21 cellular contexts compared by ENCODE assay signal in genomic region chr1:69535490-69535889, GRCh38. TPM values are rescaled to one million over a fixed set of nuclear protein-coding genes. Genes with fewer than 3 reads are reported as not detected.
DNase-seq lines count a peak whose midpoint lies in the region; ATAC-seq, FAIRE-seq and TF ChIP-seq lines count a peak whose summit lies in the region.
"Had no signal": no experiment of that assay in that cellular context is flagged by ENCODE, and none has a peak within 500 bp of the region (broad histone marks: within the 10 kb centered on the region; RNA-seq: fewer than 3 reads in every experiment).

No MANE protein-coding gene starts in this region.

- no peaks in the 10 kb centered on the region for H3K9me3 Mint-ChIP-seq in H9
- H3K9me3 Mint-ChIP-seq in nephron progenitor cell: no peaks in the 10 kb centered on the region

- no peak overlapping the region for H3K14ac ChIP-seq in H9 (ENCODE audit: insufficient read depth, low read length)

- no peaks in the 10 kb centered on the region for H3K79me1 ChIP-seq in H9 (ENCODE audit: insufficient read depth, low read depth, low read length, poor library complexity, severe bottlenecking)

- H3K23me2 ChIP-seq in H9 (ENCODE audit: insufficient read length, low read depth, low read length, poor library complexity, severe bottlenecking): no peaks in the 10 kb centered on the region

- no peak overlapping the region for H2BK5ac ChIP-seq in H9 (ENCODE audit: insufficient read length, low read length)

- H3K9ac ChIP-seq in H9 (ENCODE audit: extremely low read depth, insufficient read length, low read length): no peak overlapping the region
- no peak overlapping the region for H3K9ac ChIP-seq in K562 (ENCODE audit: insufficient read depth in 1 of 2, low read depth in 2 of 2, low read length in 2 of 2)

- H3K36me3 Mint-ChIP-seq in H9 (ENCODE audit: insufficient read depth in 1 of 3, low read depth in 3 of 3) (no peaks in the 10 kb centered on the region), nephron progenitor cell (ENCODE audit: low read depth) (no peaks in the 10 kb centered on the region)

- in situ Hi-C loops in K562 (cut with MboI): no loop called here

- H3K27me3 ChIP-seq in H9 (ENCODE audit: insufficient read depth, low read length) (no peaks in the 10 kb centered on the region), K562 (ENCODE audit: control insufficient read depth in 2 of 2, insufficient read depth in 2 of 2, low read length in 2 of 2) (no peaks in the 10 kb centered on the region), spleen (replicated peaks in 1 of 7) (no peaks in the 10 kb centered on the region)
- H3K27me3 ChIP-seq: BE2C had no signal

- no peak overlapping the region for H4K5ac ChIP-seq in H9 (ENCODE audit: insufficient read length, low read depth, low read length)

- CTCF ChIA-PET in K562 (lab: Yijun Ruan, JAX; ENCODE audit: low intra/inter-chr PET ratio): no interaction called here

- BruUV-seq in K562 (replicated peaks; lab: Mats Ljungman, UMichigan): no TSS peak

- no peaks in the 10 kb centered on the region for H3K27me3 Mint-ChIP-seq in H9 (ENCODE audit: low read depth)
- no peaks in the 10 kb centered on the region for H3K27me3 Mint-ChIP-seq in nephron progenitor cell (ENCODE audit: low read depth, poor library complexity)
- H3K27me3 Mint-ChIP-seq: CD4-positive, alpha-beta T cell had no signal

- no peak for TF ChIP-seq EP300 in K562 (IDR thresholded peaks at IDR 0.05; ENCODE audit: low read length)

- H3K4me3 ChIP-seq in K562 (no peak overlapping the region), spleen (no peak overlapping the region)
- H3K4me3 ChIP-seq: HAP-1 had no signal

- no CpG with 5 or more reads among the region's 3 CpGs for WGBS in H9 (ENCODE audit: extremely low coverage, insufficient read length, low lambda C conversion rate)
- whole genome bisulfite sequencing in K562 (ENCODE audit: insufficient coverage, low coverage, missing lambda C conversion rate): 19% methylated on average over 2 of the region's 3 CpGs
- WGBS in spleen, 5 donors: 58 to 72% (median 66%) methylated on average over 3 of the region's 3 CpGs

- H3K4me3 Mint-ChIP-seq in H9 (no peak overlapping the region), nephron progenitor cell (no peak overlapping the region)
- H3K4me3 Mint-ChIP-seq: CD4-positive, alpha-beta T cell had no signal

- H3K4me1 ChIP-seq in H9 (ENCODE audit: insufficient read depth, low read length) (no peaks in the 10 kb centered on the region), K562 (replicated peaks in 1 of 2; ENCODE audit: control insufficient read depth in 2 of 2, insufficient read depth in 2 of 2, low read length in 2 of 2) (peaks cover 0 to 8% of the 10 kb centered on the region in 2 experiments; a peak in 2 of 5 replicates), spleen (no peaks in the 10 kb centered on the region)
- H3K4me1 ChIP-seq: BE2C, Caco-2, HAP-1 had no signal

- ATAC-seq in K562 (no peak), GM18870 (IDR thresholded peaks at IDR 0.05; ENCODE audit: unreplicated experiment) (no peak), left ventricle myocardium superior (no peak)

- H3K4me1 Mint-ChIP-seq in H9 (peaks cover 0 to 6% of the 10 kb centered on the region in 2 experiments; a peak in 2 of 4 replicates), nephron progenitor cell (peaks cover 7% of the 10 kb centered on the region)

- no peak for TF ChIP-seq RAD21 in K562 (CRISPR knock-in tag; conservative IDR thresholded peaks at IDR 0.05 in 1 of 2, IDR thresholded peaks at IDR 0.05 in 1 of 2)

- peak; percentile 31 for DNase-seq in H9
- no peak for DNase-seq in K562 (ENCODE audit: extremely low read depth in 1 of 4, low spot score in 3 of 4)
- DNase-seq in fibroblast of gingiva (ENCODE audit: low read depth): peak; percentile 16
- DNase-seq in nephron progenitor cell: peak; percentile 3
- no peak for DNase-seq in spleen
- DNase-seq in activated naive CD4-positive, alpha-beta T cell (lab: John Stamatoyannopoulos, UW): no peak
- DNase-seq in left ventricle myocardium superior: no peak
- DNase-seq: ACHN; BE2C; C1 segment of cervical spinal cord; Caco-2; CD4-positive, alpha-beta T cell; DMS79 treated with DMSO at 0.1 percent for 48 hours; GOT3 had no signal

- no peak overlapping the region for H2BK20ac ChIP-seq in H9 (ENCODE audit: low read depth, low read length, poor library complexity, severe bottlenecking)

- TF ChIP-seq POLR2A in K562 (conservative IDR thresholded peaks at IDR 0.05) (no peak), spleen (IDR thresholded peaks at IDR 0.05) (no peak)

- FAIRE-seq in K562 (lab: Jason Lieb, UNC): no peak
- FAIRE-seq: A204.1, GM12891 had no signal

- H3K4ac ChIP-seq in H9 (ENCODE audit: low read depth, low read length): no peak overlapping the region

- no peaks in the 10 kb centered on the region for H3K9me3 ChIP-seq in H9 (ENCODE audit: control insufficient read depth, low read depth, low read length)
- H3K9me3 ChIP-seq in K562 (replicated peaks; ENCODE audit: control insufficient read depth, insufficient read depth, low read depth, low read length): no peaks in the 10 kb centered on the region
- peaks cover 0 to 4% (median 0%) of the 10 kb centered on the region in 8 donors for H3K9me3 ChIP-seq in spleen
- H3K9me3 ChIP-seq: BE2C, Caco-2, HAP-1 had no signal

- H2AFZ ChIP-seq in H9 (ENCODE audit: low read length): no peak overlapping the region
- peak overlapping the region; percentile 51; the same call in 1 of the 2 replicates for H2AFZ ChIP-seq in K562 (ENCODE audit: low read depth, low read length)

- no peak for TF ChIP-seq CTCF in H9 (conservative IDR thresholded peaks at IDR 0.05)
- no peak for TF ChIP-seq CTCF in K562 (IDR thresholded peaks at IDR 0.05 in 2 of 3, conservative IDR thresholded peaks at IDR 0.05 in 1 of 3; ENCODE audit: insufficient read depth in 2 of 3, low read depth in 1 of 3, low read length in 3 of 3)
- no peak for TF ChIP-seq CTCF in nephron progenitor cell (IDR thresholded peaks at IDR 0.05)
- TF ChIP-seq CTCF in spleen (IDR thresholded peaks at IDR 0.05 in 8 of 11, conservative IDR thresholded peaks at IDR 0.05 in 3 of 11): no peak

- H4K8ac ChIP-seq in H9 (replicated peaks; ENCODE audit: insufficient read length, low read depth, low read length): no peak overlapping the region

- H2BK15ac ChIP-seq in H9 (ENCODE audit: low read depth, low read length): no peak overlapping the region

- H3K9me1 ChIP-seq in K562 (ENCODE audit: control insufficient read depth, insufficient read depth, low read length): no peaks in the 10 kb centered on the region

- H3K4me2 ChIP-seq in H9 (ENCODE audit: insufficient read depth, insufficient read length, low read length) (no peak overlapping the region), K562 (ENCODE audit: insufficient read depth, low read length) (no peak overlapping the region)

- H3K27ac ChIP-seq in H9 (ENCODE audit: insufficient read length, low read depth, low read length) (no peak overlapping the region), K562 (ENCODE audit: extremely low read depth, low read depth, low read length) (no peak overlapping the region), spleen (no peak overlapping the region)
- H3K27ac ChIP-seq: HL-60 had no signal

- H3K79me2 ChIP-seq in H9 (ENCODE audit: insufficient read depth, low read length) (no peaks in the 10 kb centered on the region), K562 (ENCODE audit: control insufficient read depth, insufficient read depth, low read length) (no peaks in the 10 kb centered on the region)

- no peak overlapping the region for H3T11ph ChIP-seq in H9 (ENCODE audit: low read length)

- no peak overlapping the region for H2BK120ac ChIP-seq in H9 (ENCODE audit: low read depth, low read length, poor library complexity, severe bottlenecking)

- no peak overlapping the region for H2AK5ac ChIP-seq in H9 (ENCODE audit: insufficient read length, low read length)

- H3K56ac ChIP-seq in H9 (ENCODE audit: insufficient read length, low read depth, low read length): no peak overlapping the region

- no peaks in the 10 kb centered on the region for H3K36me3 ChIP-seq in K562 (ENCODE audit: control insufficient read depth, insufficient read depth, low read length)
- H3K36me3 ChIP-seq in spleen: no peaks in the 10 kb centered on the region
- H3K36me3 ChIP-seq: BE2C, HAP-1 had no signal

- H3K18ac ChIP-seq in H9 (ENCODE audit: insufficient read length, low read depth, low read length): no peak overlapping the region

- H3K23ac ChIP-seq in H9 (ENCODE audit: insufficient read length, low read depth, low read length): no peak overlapping the region

- POLR2A ChIA-PET in K562 (lab: Yijun Ruan, JAX): interaction anchor here (1.1 kb wide), 1 partner anchor 12 kb away, joined by 4 read pairs; no protein-coding TSS in a partner anchor

- H4K91ac ChIP-seq in H9 (ENCODE audit: insufficient read length, low read depth, low read length): no peak overlapping the region

- H4K20me1 ChIP-seq in H9 (ENCODE audit: control insufficient read depth, insufficient read depth, insufficient read length) (no peaks in the 10 kb centered on the region), K562 (replicated peaks; ENCODE audit: control insufficient read depth, insufficient read depth, low read length) (no peaks in the 10 kb centered on the region)

- no peak overlapping the region for H2BK12ac ChIP-seq in H9 (ENCODE audit: insufficient read length, low read depth, low read length)

- intact Hi-C loops in K562 (cut with micrococcal nuclease): no loop called here
- intact Hi-C loops in spleen (cut with DNase I; ENCODE audit: low total_unique reads): no loop called here
- intact Hi-C loops in left ventricle myocardium superior (cut with micrococcal nuclease): no loop called here

- H3K27ac Mint-ChIP-seq in H9 (peak overlapping the region in 1 of 3 experiments; percentile 68; a peak in 1 of 7 replicates), nephron progenitor cell (no peak overlapping the region)
- H3K27ac Mint-ChIP-seq: CD4-positive, alpha-beta T cell had no signal

RNA-seq across cellular contexts. Expression of gene LRRC7, which starts 32.2 kb away (rescaled TPM):
- total RNA-seq in H9 (2021) (not detected in 2 replicates), K562 (2014; rRNA removed) (0.09 and 0.20 TPM in 2 replicates), K562 (2014; rRNA removed; fragmentation: Illumina TruSeq; extraction: Trizol) (0.55 and 0.67 TPM in 2 replicates), K562 (2015; rRNA removed; fragmentation: Illumina TruSeq; extraction: Trizol) (0.79 and 0.94 TPM in 2 replicates), K562 (2021) (0.49 and 0.60 TPM in 2 replicates), spleen (under 1 TPM in 3 of 7 donors, not detected in 4; 0.17 to 0.63 (median 0.34) TPM), left ventricle myocardium superior (3.0 TPM)
- 0.56 and 1.8 TPM in 2 replicates for total RNA-seq in K562 (2011; cell fraction: chromatin; rRNA removed; ENCODE audit: low replicate concordance)
- total RNA-seq in K562 (2011; cell fraction: nucleolus; rRNA removed): 0.33 and 0.66 TPM in 2 replicates
- total RNA-seq in K562 (2011; cell fraction: nucleoplasm; rRNA removed): 0.59 and 0.92 TPM in 2 replicates
- polyA plus RNA-seq in K562 (2011; rRNA removed) (0.03 and 0.10 TPM in 2 replicates), K562 (2014; fragmentation: Illumina TruSeq; extraction: Trizol) (0.37 and 0.43 TPM in 2 replicates), K562 (2014; fragmentation: Nextera tagmentation; extraction: Ambion mirVana) (under 1 TPM; 0.46 to 0.61 TPM), K562 (2014; rRNA removed) (0.56 and 0.62 TPM in 2 replicates), spleen (under 1 TPM; 0.02 to 0.10 (median 0.06) TPM)
- 0.01 TPM in 2 replicates for polyA plus RNA-seq in K562 (2011; cell fraction: cytosol; rRNA removed)
- 0.07 and 0.17 TPM in 2 replicates for polyA plus RNA-seq in K562 (2011; cell fraction: nucleus; rRNA removed)
- 0.42 and 0.87 TPM in 2 replicates for polyA plus RNA-seq in K562 (2012)
- polyA minus RNA-seq in K562 (2011; rRNA and poly(A)+ RNA removed): 0.06 and 0.14 TPM in 2 replicates
- polyA minus RNA-seq in K562 (2011; cell fraction: cytosol; rRNA and poly(A)+ RNA removed): not detected in 2 replicates
- polyA minus RNA-seq in K562 (2011; cell fraction: nucleus; rRNA and poly(A)+ RNA removed): 0.22 and 0.27 TPM in 2 replicates
- total RNA-seq: G401, HT1080 had no signal

Comparison
In these comparisons a context has a peak if more than half of its experiments do, and no peak if none do; other contexts are left out.
1. DNase-seq: peak in H9 (single experiment), fibroblast of gingiva (single experiment) and nephron progenitor cell (single experiment); none in K562 (0 of 4), spleen (single experiment), activated naive CD4-positive, alpha-beta T cell (0 of 4) and left ventricle myocardium superior (single experiment).